Comparison of ENCODE assay signal across 34 cellular contexts in genomic region chr12:129025055-129025454, GRCh38.
"Had no signal": no experiment of that assay in that cellular context is flagged by ENCODE, and none has a peak within 500 bp of the region (broad histone marks: within the 10 kb centered on the region; RNA-seq: fewer than 3 reads in every experiment).

No MANE protein-coding gene starts in this region.

- H3K27me3 ChIP-seq: adrenal gland, body of pancreas, brain microvascular endothelial cell, breast epithelium had no signal

- DNase-seq: activated CD4-positive, alpha-beta memory T cell treated with anti-CD3 and anti-CD28 coated beads, Interleukin-2, amount 10 ng/mL, durations not matched to agents 7 days and 5 days; activated CD4-positive, alpha-beta T cell treated with anti-CD3 and anti-CD28 coated beads for 1 hour; activated CD4-positive, alpha-beta T cell treated with anti-CD3 and anti-CD28 coated beads for 4 hours; activated CD4-positive, alpha-beta T cell treated with anti-CD3 and anti-CD28 coated beads, Interleukin-2, amount 10 ng/mL, durations not matched to agents 7 days and 5 days; activated CD4-positive, alpha-beta T cell treated with anti-CD3 and anti-CD28 coated beads, Interleukin-2, amount 50 U/mL, for 48 hours; activated CD4-positive, CD25-positive, alpha-beta regulatory T cell; activated CD8-positive, alpha-beta memory T cell treated with anti-CD3 and anti-CD28 coated beads for 24 hours; activated CD8-positive, alpha-beta memory T cell treated with anti-CD3 and anti-CD28 coated beads, Interleukin-2, amount 10 ng/mL, durations not matched to agents 7 days and 5 days; activated CD8-positive, alpha-beta memory T cell treated with anti-CD3 and anti-CD28 coated beads, Interleukin-2, amount 50 U/mL, for 48 hours; activated CD8-positive, alpha-beta T cell treated with anti-CD3 and anti-CD28 coated beads, Interleukin-2, amount 10 ng/mL, durations not matched to agents 7 days and 5 days; activated effector memory CD4-positive, alpha-beta T cell treated with anti-CD3 and anti-CD28 coated beads, Interleukin-2, amount 50 U/mL, for 16 hours; activated gamma-delta T cell treated with Interleukin-2 at 50 U/mL for 16 hours; activated naive CD4-positive, alpha-beta T cell; activated naive CD4-positive, alpha-beta T cell treated with anti-CD3 and anti-CD28 coated beads for 36 hours; activated naive CD4-positive, alpha-beta T cell treated with anti-CD3 and anti-CD28 coated beads, Interleukin-2, amount 50 U/mL, for 16 hours; activated naive CD8-positive, alpha-beta T cell treated with anti-CD3 and anti-CD28 coated beads for 36 hours; activated T-cell treated with anti-CD3 and anti-CD28 coated beads, Interleukin-2, amount 50 U/mL, for 24 hours; activated T-cell treated with anti-CD3 and anti-CD28 coated beads, Interleukin-2, amount 50 U/mL, for 48 hours; adrenal gland; amniotic stem cell; aorta; body of pancreas; brain microvascular endothelial cell; central memory CD4-positive, alpha-beta T cell; T-helper 1 cell; T-helper 2 cell; T-helper 9 cell; WERI-Rb-1 had no signal

- H3K4me1 ChIP-seq: adrenal gland, body of pancreas, breast epithelium had no signal

- H3K27ac ChIP-seq: adrenal gland, body of pancreas, brain microvascular endothelial cell, breast epithelium, WERI-Rb-1 had no signal

- H3K4me3 ChIP-seq: adrenal gland, body of pancreas, breast epithelium had no signal

- H3K36me3 ChIP-seq: adrenal gland, brain microvascular endothelial cell, breast epithelium, WERI-Rb-1 had no signal

- H3K9me3 ChIP-seq: body of pancreas had no signal

- FAIRE-seq: astrocyte, TTC549 had no signal

- ATAC-seq: activated CD4-positive, CD25-positive, alpha-beta regulatory T cell treated with anti-CD3 and anti-CD28 coated beads, Interleukin-2, amount 50 U/mL, for 24 hours; activated CD8-positive, alpha-beta memory T cell treated with anti-CD3 and anti-CD28 coated beads, Interleukin-2, amount 10 ng/mL, durations not matched to agents 7 days and 5 days; activated CD8-positive, alpha-beta T cell treated with anti-CD3 and anti-CD28 coated beads, Interleukin-2, amount 10 ng/mL, durations not matched to agents 7 days and 5 days; activated naive CD4-positive, alpha-beta T cell treated with anti-CD3 and anti-CD28 coated beads, Interleukin-2, amount 50 U/mL, for 72 hours; body of pancreas; WTC11 had no signal
